ENCODE assay signal across 8 cellular contexts in the genomic region with DNA sequence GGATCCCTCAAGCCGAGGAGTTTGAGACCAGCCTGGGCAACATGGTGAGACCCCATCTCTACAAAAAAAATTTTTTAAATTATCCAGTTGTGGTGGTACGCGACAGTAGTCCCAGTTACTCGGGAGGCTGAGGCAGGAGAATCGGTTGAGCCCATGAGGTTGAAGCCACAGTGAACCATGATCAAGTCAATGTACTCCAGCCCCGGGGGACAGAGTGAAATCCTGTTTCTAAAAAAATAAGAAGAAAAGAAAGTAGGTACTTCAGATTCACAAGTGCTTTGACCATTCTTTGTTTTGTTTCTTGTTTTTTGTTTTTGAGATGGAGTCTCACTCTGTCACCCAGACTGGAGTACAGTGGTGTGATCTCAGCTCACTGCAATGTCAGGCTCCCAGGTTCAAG. TPM values are rescaled to one million over a fixed set of nuclear protein-coding genes. Genes with fewer than 3 reads are reported as not detected.
DNase-seq lines count a peak whose midpoint lies in the region; ATAC-seq and TF ChIP-seq lines count a peak whose summit lies in the region.
"Not testable (repeated sequence)": the region's sequence is repeated elsewhere in the genome, so short reads cannot be mapped to it uniquely, and the experiment has no call there.

No MANE protein-coding gene starts in this region.

- H3K27me3 ChIP-seq in GM06990 (replicated peaks; ENCODE audit: control insufficient read depth, insufficient read depth, low read length); right lobe of liver; ovary; transverse colon: not testable (repeated sequence)

- H3K4me3 Mint-ChIP-seq in WTC11: peak overlapping the region; percentile 94

- TF ChIP-seq EP300 in ovary (IDR thresholded peaks at IDR 0.05); transverse colon (IDR thresholded peaks at IDR 0.05; ENCODE audit: low read depth): not testable (repeated sequence)

- H3K27ac ChIP-seq in angular gyrus (ENCODE audit: low read depth, low read length) (peak overlapping the region; percentile 96), right lobe of liver (peak overlapping the region; percentile 73 to 87 (median 74)), ovary (peak overlapping the region in 1 of 2 donors; percentile 84), transverse colon (peak overlapping the region; percentile 94 to 99 (median 97))

- H3K27me3 Mint-ChIP-seq in WTC11 (ENCODE audit: low read depth): not testable (repeated sequence)

- not testable (repeated sequence) for ATAC-seq in WTC11, right lobe of liver

- H3K36me3 ChIP-seq in GM06990 (ENCODE audit: control insufficient read depth, insufficient read depth, low read length); right lobe of liver; ovary; transverse colon: not testable (repeated sequence)

- H3K27ac Mint-ChIP-seq in WTC11: not testable (repeated sequence)

- WGBS in right lobe of liver (ENCODE audit: insufficient coverage, low coverage, low lambda C conversion rate, missing lambda C conversion rate): 72% methylated on average over 6 of the region's 6 CpGs
- WGBS in ovary, 3 donors: 81 to 83% (median 81%) methylated on average over 6 of the region's 6 CpGs
- 85 to 87% methylated on average over 6 of the region's 6 CpGs for WGBS in transverse colon (ENCODE audit: low coverage in 1 of 2), 2 donors

- TF ChIP-seq CTCF in GM06990 (IDR thresholded peaks at IDR 0.05; ENCODE audit: insufficient read depth, low read length, poor library complexity, severe bottlenecking); LNCaP clone FGC (IDR thresholded peaks at IDR 0.05; ENCODE audit: control insufficient read depth, extremely low read depth, insufficient read depth); WTC11 (IDR thresholded peaks at IDR 0.05); epithelial cell of proximal tubule (conservative IDR thresholded peaks at IDR 0.05; ENCODE audit: low read depth, low read length); right lobe of liver (IDR thresholded peaks at IDR 0.05); ovary (IDR thresholded peaks at IDR 0.05); transverse colon (IDR thresholded peaks at IDR 0.05): not testable (repeated sequence)

- POLR2A ChIA-PET in WTC11 (lab: Charles Lee): not testable (repeated sequence)

- H3K4me1 ChIP-seq in right lobe of liver: peaks cover 0 to 22% (median 4%) of the 10 kb centered on the region in 4 donors
- H3K4me1 ChIP-seq in ovary (ENCODE audit: insufficient read depth): not testable (repeated sequence)
- H3K4me1 ChIP-seq in transverse colon: peaks cover 6 to 35% (median 22%) of the 10 kb centered on the region in 4 donors

- not testable (repeated sequence) for TF ChIP-seq POLR2A in right lobe of liver (IDR thresholded peaks at IDR 0.05); ovary (IDR thresholded peaks at IDR 0.05); transverse colon (IDR thresholded peaks at IDR 0.05)

- in situ Hi-C loops in transverse colon (cut with MboI; ENCODE audit: low pct_ligation_motif_present in 1 of 4, low pct_unique_long_range_greater_than_20kb in 1 of 4, low sequenced_read_pairs in 3 of 4): not testable (repeated sequence)

- not testable (repeated sequence) for H3K9me3 Mint-ChIP-seq in WTC11

- not testable (repeated sequence) for H3K4me1 Mint-ChIP-seq in WTC11

- H3K36me3 Mint-ChIP-seq in WTC11: peaks cover 15% of the 10 kb centered on the region

- H3K4me3 ChIP-seq in GM06990 (replicated peaks; ENCODE audit: low read depth, low read length) (peak overlapping the region; percentile 80; the same call in 1 of the 2 replicates), LNCaP clone FGC (ENCODE audit: low read depth, low read length) (peak overlapping the region; percentile 89), epithelial cell of proximal tubule (ENCODE audit: low read depth, low read length) (peak overlapping the region; percentile 99), right lobe of liver (peak overlapping the region in 2 of 3 donors; percentile 65), ovary (peak overlapping the region; percentile 79), transverse colon (peak overlapping the region in 3 of 4 donors; percentile 61 to 91 (median 73))

- intact Hi-C loops in right lobe of liver (cut with DNase I); transverse colon (cut with DNase I; ENCODE audit: low total_unique reads): not testable (repeated sequence)
- intact Hi-C loops in ovary (cut with DNase I): loop anchor here in 1 of 4 donors (10.0 kb wide), 1 partner anchor 571 kb away; a partner anchor contains a TSS

- not testable (repeated sequence) for DNase-seq in GM06990 (ENCODE audit: extremely low read depth, insufficient read length); LNCaP clone FGC (ENCODE audit: low read depth); WTC11 (ENCODE audit: low spot score); epithelial cell of proximal tubule (ENCODE audit: low read depth); right lobe of liver; ovary; transverse colon

- H3K9me3 ChIP-seq in right lobe of liver, ovary, transverse colon: not testable (repeated sequence)

- CTCF ChIA-PET in WTC11 (lab: Charles Lee): interaction anchor here (1.4 to 2.2 kb wide), 3 partner anchors 9 to 147 kb away, joined by 4 to 9 read pairs (median 5); no protein-coding TSS in a partner anchor

RNA-seq across cellular contexts. Expression of a gene that starts 1.3 kb away (rescaled TPM):
- 74.1 to 80.7 TPM (median 79.4 TPM) in 3 replicates for total RNA-seq in WTC11 (2021)
- 49.6 and 85.6 TPM in 2 replicates for total RNA-seq in epithelial cell of proximal tubule
- total RNA-seq in right lobe of liver: 10 to 100 TPM in 5 of 6 experiments, 1 to 10 TPM in 1; 8.0 to 21.3 (median 12.2) TPM
- total RNA-seq in ovary: 10 to 100 TPM in 6 of 7 donors, 1 to 10 TPM in 1; 6.4 to 20.3 (median 14.1) TPM
- 10 to 100 TPM; 20.3 to 23.7 TPM for polyA plus RNA-seq in ovary
- 10 to 100 TPM in 2 of 4 donors, 1 to 10 TPM in 2; 6.7 to 17.3 (median 9.3) TPM for total RNA-seq in transverse colon

RNA-seq across cellular contexts. Expression of a gene that starts 33.7 kb away (rescaled TPM):
- total RNA-seq in WTC11 (2021): 48.1 to 49.7 TPM (median 48.4 TPM) in 3 replicates
- 20.5 and 34.3 TPM in 2 replicates for total RNA-seq in epithelial cell of proximal tubule
- 1 to 10 TPM; 2.8 to 6.8 (median 4.2) TPM for total RNA-seq in right lobe of liver
- total RNA-seq in ovary: 10 to 100 TPM; 16.4 to 51.5 (median 40.0) TPM
- 10 to 100 TPM in 1 of 2 donors, 1 to 10 TPM in 1; 5.1 to 28.9 TPM for polyA plus RNA-seq in ovary
- 100 to 1,000 TPM in 3 of 4 donors, 10 to 100 TPM in 1; 84.5 to 157 (median 111) TPM for total RNA-seq in transverse colon

RNA-seq across cellular contexts. Expression of a gene that starts 45.7 kb away (rescaled TPM):
- total RNA-seq in WTC11 (2021) (0.33 to 0.76 TPM (median 0.41 TPM) in 3 replicates), epithelial cell of proximal tubule (1.4 and 2.7 TPM in 2 replicates), right lobe of liver (10 to 100 TPM in 1 of 6 experiments, 1 to 10 TPM in 5; 3.8 to 10.6 (median 6.6) TPM), ovary (1 to 10 TPM; 2.6 to 7.9 (median 3.5) TPM), transverse colon (10 to 100 TPM in 1 of 4 donors, 1 to 10 TPM in 1, not detected in 2; 2.3 to 12.7 TPM)
- 1 to 10 TPM; 2.4 to 4.2 TPM for polyA plus RNA-seq in ovary
